Comparison of ENCODE assay signal across 8 cellular contexts in genomic region chr13:110137677-110138008, GRCh38.
A peak's percentile ranks its signal among the peaks of the same experiment; 100 is the strongest.
DNase-seq lines count a peak whose midpoint lies in the region; ATAC-seq and TF ChIP-seq lines count a peak whose summit lies in the region.

No MANE protein-coding gene starts in this region.

- H3K4me1 ChIP-seq in spleen = peaks cover 4 to 29% (median 16%) of the 10 kb centered on the region in 6 donors

- H3K36me3 ChIP-seq in spleen = no peaks in the 10 kb centered on the region

- H3K27me3 ChIP-seq in spleen (replicated peaks in 1 of 7) = peaks cover 0 to 24% (median 0%) of the 10 kb centered on the region in 7 donors

- in situ Hi-C loops in astrocyte of the spinal cord (cut with HindIII; ENCODE audit: low sequenced_read_pairs) (no loop called here), KBM-7 (cut with MboI; ENCODE audit: low pct_unique_long_range_greater_than_20kb, low sequenced_read_pairs) (no loop called here)

- ATAC-seq in GM18861 (IDR thresholded peaks at IDR 0.05; ENCODE audit: unreplicated experiment) = peak; percentile 72
- ATAC-seq in HG03039 (IDR thresholded peaks at IDR 0.05; ENCODE audit: unreplicated experiment) = peak; percentile 64

- peaks cover 20% of the 10 kb centered on the region for H3K4me1 Mint-ChIP-seq in CD14-positive monocyte

- peaks cover 0 to 5% (median 0%) of the 10 kb centered on the region in 3 donors for H3K27me3 Mint-ChIP-seq in CD14-positive monocyte (ENCODE audit: low read depth in 3 of 3)

- H3K4me3 ChIP-seq in astrocyte of the spinal cord (ENCODE audit: low read depth, low read length) (peak overlapping the region; percentile 50), spleen (peak overlapping the region; percentile 30 to 74 (median 50))

- H3K9me3 ChIP-seq in spleen = no peaks in the 10 kb centered on the region

- H3K27ac ChIP-seq in spleen = peak overlapping the region in 7 of 8 donors; percentile 65 to 95 (median 87)

- TF ChIP-seq POLR2A in spleen (IDR thresholded peaks at IDR 0.05) = no peak

- H3K9me3 Mint-ChIP-seq in CD14-positive monocyte = peaks cover 0 to 3% (median under 1%) of the 10 kb centered on the region in 7 donors

- intact Hi-C loops in CD14-positive monocyte (cut with micrococcal nuclease) (loop anchor here (2.0 to 10.0 kb wide), 5 partner anchors 21 to 363 kb away; no protein-coding TSS in a partner anchor), spleen (cut with DNase I; ENCODE audit: low total_unique reads) (no loop called here)

- peak overlapping the region; percentile 82 to 92 for H3K4me3 Mint-ChIP-seq in CD14-positive monocyte

- TF ChIP-seq CTCF in CD14-positive monocyte (IDR thresholded peaks at IDR 0.05) = peak; percentile 8
- TF ChIP-seq CTCF in astrocyte of the spinal cord (IDR thresholded peaks at IDR 0.05; ENCODE audit: low read depth, low read length) = peak; percentile 31
- TF ChIP-seq CTCF in spleen (IDR thresholded peaks at IDR 0.05 in 8 of 11, conservative IDR thresholded peaks at IDR 0.05 in 3 of 11) = peak in 5 of 11 experiments; percentile 18 to 40 (median 33)

- no peak for DNase-seq in CD14-positive monocyte (ENCODE audit: low spot score)
- peak; percentile 56 for DNase-seq in NCI-H345 treated with DMSO at 0.1 percent for 48 hours (lab: John Stamatoyannopoulos, UW; ENCODE audit: unreplicated experiment)
- no peak for DNase-seq in astrocyte of the spinal cord (ENCODE audit: low read depth, low spot score)
- peak; percentile 61 for DNase-seq in iPS-NIHi11 (ENCODE audit: low spot score)
- no peak for DNase-seq in spleen
- no peak for DNase-seq in KBM-7

- H3K27ac Mint-ChIP-seq in CD14-positive monocyte = peak overlapping the region; percentile 94 to 98 (median 97)

- WGBS in spleen, 5 donors = 0 to 1% (median 0%) methylated on average over 8 of the region's 8 CpGs

- H3K36me3 Mint-ChIP-seq in CD14-positive monocyte = no peaks in the 10 kb centered on the region

Comparison
In these comparisons a context has a peak if more than half of its experiments do, and no peak if none do; other contexts are left out.
1. DNase-seq: peak in NCI-H345 treated with DMSO at 0.1 percent for 48 hours (single experiment) and iPS-NIHi11 (single experiment); none in CD14-positive monocyte (single experiment), astrocyte of the spinal cord (single experiment), spleen (single experiment) and KBM-7 (single experiment).